In the genomic region with DNA sequence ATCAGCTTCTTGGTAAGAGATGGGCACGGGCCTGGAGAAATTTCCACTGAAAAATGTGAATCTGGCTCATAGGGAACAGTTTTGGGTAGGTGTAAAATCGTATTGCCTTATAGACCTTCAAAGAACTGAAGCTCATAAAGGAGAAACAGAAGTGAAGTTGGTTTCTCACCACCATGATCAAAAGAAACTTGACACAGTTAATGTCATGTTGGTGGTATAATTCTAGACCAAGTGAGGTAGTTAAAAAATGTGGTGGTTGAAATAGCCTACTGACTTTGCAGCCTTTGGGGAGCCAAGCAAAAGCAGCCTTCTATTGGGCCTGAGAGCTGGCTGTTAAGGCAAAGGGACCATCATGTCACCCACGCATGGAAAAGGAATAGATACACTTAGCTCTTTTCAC, we compare ENCODE assay signal across 36 cellular contexts. TPM values are rescaled to one million over a fixed set of nuclear protein-coding genes. Genes with fewer than 3 reads are reported as not detected.
"Had no signal": no experiment of that assay in that cellular context is flagged by ENCODE, and none has a peak within 500 bp of the region (broad histone marks: within the 10 kb centered on the region; RNA-seq: fewer than 3 reads in every experiment).

No MANE protein-coding gene starts in this region.

- FAIRE-seq: astrocyte, colon had no signal

- H3K36me3 Mint-ChIP-seq: activated CD4-positive, alpha-beta memory T cell treated with anti-CD3 and anti-CD28 coated beads for 36 hours; activated naive CD8-positive, alpha-beta T cell treated with anti-CD3 and anti-CD28 coated beads for 36 hours had no signal

- H3K9me3 Mint-ChIP-seq: activated CD8-positive, alpha-beta T cell treated with anti-CD3 and anti-CD28 coated beads for 36 hours; activated naive CD4-positive, alpha-beta T cell treated with anti-CD3 and anti-CD28 coated beads for 36 hours; activated T-helper 1 cell treated with anti-CD3 and anti-CD28 coated beads, Interleukin-12 subunit alpha, Interleukin-12 subunit beta, Interleukin-2, Interleukin-4 antibody, amounts not matched to agents 30 ng/mL and 10 ng/mL and 1 ng/mL, durations not matched to agents 14 hours and 24 hours and 36 hours; activated T-helper 17 cell treated with anti-CD3 and anti-CD28 coated beads, Interleukin-2, amount 50 U/mL, for 72 hours; T-helper 1 cell treated with Interleukin-12 subunit alpha and Interleukin-12 subunit beta and Interleukin-4 antibody, amounts not matched to agents 30 μg/mL and 1 μg/mL, for 36 hours; T-helper 2 cell treated with Interferon-gamma antibody and Interleukin-4, amounts not matched to agents 5 μg/mL and 100 μg/mL, for 36 hours had no signal

- H3K4me1 Mint-ChIP-seq: activated naive CD8-positive, alpha-beta T cell treated with anti-CD3 and anti-CD28 coated beads for 36 hours; activated T-helper 17 cell treated with anti-CD3 and anti-CD28 coated beads, Interleukin-2, amount 50 U/mL, for 72 hours had no signal

- H3K27ac Mint-ChIP-seq: activated B cell treated with CpG ODN at 0.5 μM for 24 hours; activated CD4-positive, alpha-beta memory T cell treated with anti-CD3 and anti-CD28 coated beads for 36 hours; activated CD8-positive, alpha-beta T cell treated with anti-CD3 and anti-CD28 coated beads for 36 hours; activated naive CD4-positive, alpha-beta T cell treated with anti-CD3 and anti-CD28 coated beads for 36 hours; activated naive CD4-positive, alpha-beta T cell treated with anti-CD3 and anti-CD28 coated beads, Interleukin-2, amount 50 U/mL, for 72 hours; activated naive CD8-positive, alpha-beta T cell treated with anti-CD3 and anti-CD28 coated beads for 36 hours; activated T-cell treated with anti-CD3 and anti-CD28 coated beads, Interleukin-2, amount 50 U/mL, for 72 hours; activated T-helper 1 cell treated with anti-CD3 and anti-CD28 coated beads, Interleukin-12 subunit alpha, Interleukin-12 subunit beta, Interleukin-2, Interleukin-4 antibody, amounts not matched to agents 30 ng/mL and 10 ng/mL and 1 ng/mL, durations not matched to agents 14 hours and 24 hours and 36 hours; activated T-helper 17 cell treated with anti-CD3 and anti-CD28 coated beads, Interleukin-2, amount 50 U/mL, for 72 hours; T-helper 1 cell treated with Interleukin-12 subunit alpha and Interleukin-12 subunit beta and Interleukin-4 antibody, amounts not matched to agents 30 μg/mL and 1 μg/mL, for 36 hours; T-helper 2 cell treated with Interferon-gamma antibody and Interleukin-4, amounts not matched to agents 5 μg/mL and 100 μg/mL, for 36 hours had no signal

- H3K27me3 ChIP-seq: adrenal gland, body of pancreas had no signal

- H3K27me3 Mint-ChIP-seq: activated B cell treated with CpG ODN at 0.5 μM for 24 hours had no signal

- H3K4me3 ChIP-seq: adrenal gland, body of pancreas, breast epithelium had no signal

- H3K4me1 ChIP-seq: adrenal gland, breast epithelium had no signal

- H3K36me3 ChIP-seq: adrenal gland, brain microvascular endothelial cell, breast epithelium had no signal

- ATAC-seq: activated CD8-positive, alpha-beta T cell treated with anti-CD3 and anti-CD28 coated beads for 36 hours; activated naive CD4-positive, alpha-beta T cell treated with anti-CD3 and anti-CD28 coated beads, Interleukin-2, amount 50 U/mL, for 72 hours; activated T-cell treated with anti-CD3 and anti-CD28 coated beads, Interleukin-2, amount 50 U/mL, for 4 hours; activated T-cell treated with anti-CD3 and anti-CD28 coated beads, Interleukin-2, amount 50 U/mL, for 72 hours; activated T-helper 17 cell treated with anti-CD3 and anti-CD28 coated beads, Interleukin-2, amount 50 U/mL, for 72 hours; body of pancreas had no signal

- H3K4me3 Mint-ChIP-seq: activated B cell treated with CpG ODN at 0.5 μM for 24 hours; activated CD4-positive, alpha-beta memory T cell treated with anti-CD3 and anti-CD28 coated beads for 36 hours; activated CD8-positive, alpha-beta T cell treated with anti-CD3 and anti-CD28 coated beads for 36 hours; activated naive CD4-positive, alpha-beta T cell treated with anti-CD3 and anti-CD28 coated beads for 36 hours; activated naive CD8-positive, alpha-beta T cell treated with anti-CD3 and anti-CD28 coated beads for 36 hours; activated T-cell treated with anti-CD3 and anti-CD28 coated beads, Interleukin-2, amount 50 U/mL, for 4 hours; activated T-cell treated with anti-CD3 and anti-CD28 coated beads, Interleukin-2, amount 50 U/mL, for 72 hours; activated T-helper 1 cell treated with anti-CD3 and anti-CD28 coated beads, Interleukin-12 subunit alpha, Interleukin-12 subunit beta, Interleukin-2, Interleukin-4 antibody, amounts not matched to agents 30 ng/mL and 10 ng/mL and 1 ng/mL, durations not matched to agents 14 hours and 24 hours and 36 hours; activated T-helper 17 cell treated with anti-CD3 and anti-CD28 coated beads, Interleukin-2, amount 50 U/mL, for 72 hours; T-helper 1 cell treated with Interleukin-12 subunit alpha and Interleukin-12 subunit beta and Interleukin-4 antibody, amounts not matched to agents 30 μg/mL and 1 μg/mL, for 36 hours; T-helper 2 cell treated with Interferon-gamma antibody and Interleukin-4, amounts not matched to agents 5 μg/mL and 100 μg/mL, for 36 hours had no signal

- H3K27ac ChIP-seq: adrenal gland, body of pancreas, brain microvascular endothelial cell, breast epithelium, VCaP had no signal

- H3K9me3 ChIP-seq: adrenal gland, body of pancreas, breast epithelium had no signal

- DNase-seq: activated B cell treated with CpG ODN at 0.5 μM for 24 hours; activated CD4-positive, alpha-beta memory T cell treated with anti-CD3 and anti-CD28 coated beads for 36 hours; activated CD4-positive, alpha-beta T cell treated with anti-CD3 and anti-CD28 coated beads for 48 hours; activated CD4-positive, alpha-beta T cell treated with anti-CD3 and anti-CD28 coated beads, Interleukin-2, amount 50 U/mL, for 1 hour; activated CD4-positive, alpha-beta T cell treated with anti-CD3 and anti-CD28 coated beads, Interleukin-2, amount 50 U/mL, for 4 hours; activated CD4-positive, CD25-positive, alpha-beta regulatory T cell treated with anti-CD3 and anti-CD28 coated beads, Interleukin-2, amount 50 U/mL, for 72 hours; activated CD8-positive, alpha-beta memory T cell treated with anti-CD3 and anti-CD28 coated beads, Interleukin-2, amount 50 U/mL, for 4 hours; activated CD8-positive, alpha-beta T cell treated with anti-CD3 and anti-CD28 coated beads for 36 hours; activated effector memory CD4-positive, alpha-beta T cell treated with anti-CD3 and anti-CD28 coated beads, Interleukin-2, amount 50 U/mL, for 16 hours; activated gamma-delta T cell treated with Interleukin-2 at 50 U/mL for 16 hours; activated naive CD4-positive, alpha-beta T cell; activated naive CD4-positive, alpha-beta T cell treated with anti-CD3 and anti-CD28 coated beads for 36 hours; activated naive CD4-positive, alpha-beta T cell treated with anti-CD3 and anti-CD28 coated beads, Interleukin-2, amount 50 U/mL, for 16 hours; activated naive CD8-positive, alpha-beta T cell treated with anti-CD3 and anti-CD28 coated beads for 36 hours; activated T-cell treated with anti-CD3 and anti-CD28 coated beads for 4 hours; activated T-cell treated with anti-CD3 and anti-CD28 coated beads, Interleukin-2, amount 50 U/mL, for 1 hour; activated T-cell treated with anti-CD3 and anti-CD28 coated beads, Interleukin-2, amount 50 U/mL, for 4 hours; activated T-cell treated with anti-CD3 and anti-CD28 coated beads, Interleukin-2, amount 50 U/mL, for 72 hours; adrenal gland; amniotic stem cell; aorta; body of pancreas; brain microvascular endothelial cell; central memory CD4-positive, alpha-beta T cell; T-helper 2 cell; T-helper 9 cell had no signal

RNA-seq across cellular contexts. Expression of gene CD1D, which starts 8.9 kb away (rescaled TPM):
- total RNA-seq: activated CD4-positive, alpha-beta memory T cell treated with anti-CD3 and anti-CD28 coated beads for 36 hours; activated CD8-positive, alpha-beta memory T cell treated with anti-CD3 and anti-CD28 coated beads for 36 hours; activated CD8-positive, alpha-beta T cell treated with anti-CD3 and anti-CD28 coated beads for 36 hours; activated naive CD4-positive, alpha-beta T cell treated with anti-CD3 and anti-CD28 coated beads for 36 hours; activated naive CD4-positive, alpha-beta T cell treated with anti-CD3 and anti-CD28 coated beads, Interleukin-2, amount 50 U/mL, for 72 hours; activated naive CD8-positive, alpha-beta T cell treated with anti-CD3 and anti-CD28 coated beads for 36 hours; activated T-cell treated with anti-CD3 and anti-CD28 coated beads, Interleukin-2, amount 50 U/mL, for 4 hours; activated T-cell treated with anti-CD3 and anti-CD28 coated beads, Interleukin-2, amount 50 U/mL, for 72 hours; activated T-helper 1 cell treated with anti-CD3 and anti-CD28 coated beads, Interleukin-12 subunit alpha, Interleukin-12 subunit beta, Interleukin-2, Interleukin-4 antibody, amounts not matched to agents 30 ng/mL and 10 ng/mL and 1 ng/mL, durations not matched to agents 14 hours and 24 hours and 36 hours; activated T-helper 17 cell treated with anti-CD3 and anti-CD28 coated beads, Interleukin-2, amount 50 U/mL, for 72 hours had no signal
